9 cellular contexts compared by ENCODE assay signal in genomic region chr2:206766057-206766930, GRCh38. TPM values are rescaled to one million over a fixed set of nuclear protein-coding genes. Genes with fewer than 3 reads are reported as not detected.
DNase-seq lines count a peak whose midpoint lies in the region; TF ChIP-seq lines count a peak whose summit lies in the region.
"Had no signal": no experiment of that assay in that cellular context is flagged by ENCODE, and none has a peak within 500 bp of the region (broad histone marks: within the 10 kb centered on the region; RNA-seq: fewer than 3 reads in every experiment).

No MANE protein-coding gene starts in this region.

- no peaks in the 10 kb centered on the region for H3F3A ChIP-seq in SU-DHL-6 (ENCODE audit: insufficient read depth)

- peak overlapping the region; percentile 83 for H3K9ac ChIP-seq in SU-DHL-6 (ENCODE audit: low read length)

- H3K36me3 ChIP-seq in SU-DHL-6 (ENCODE audit: low read length), result peaks cover 11% of the 10 kb centered on the region; the same call in 1 of the 2 replicates

- H3K9me3 ChIP-seq in SU-DHL-6 (ENCODE audit: insufficient read depth, low read length), result no peaks in the 10 kb centered on the region

- H2AFZ ChIP-seq in SU-DHL-6 (ENCODE audit: low read depth, low read length, severe bottlenecking), result peak overlapping the region; percentile 89

- no peak for DNase-seq in GM12865 (ENCODE audit: low read depth)
- DNase-seq in fibroblast of the aortic adventitia (ENCODE audit: low read depth), result no peak
- no peak for DNase-seq in retinal pigment epithelial cell (ENCODE audit: low read depth)
- no peak for DNase-seq in NCI-H82 treated with DMSO at 0.1 percent for 48 hours (lab: John Stamatoyannopoulos, UW; ENCODE audit: unreplicated experiment)
- no peak for DNase-seq in NK-92 treated with Interleukin-12 subunit alpha and Interleukin-12 subunit beta, amount 100 ng/mL, for 24 hours (lab: John Stamatoyannopoulos, UW)
- no peak for DNase-seq in SKM-1 treated with dmso at 0.1 percent for 144 hours (lab: John Stamatoyannopoulos, UW; ENCODE audit: unreplicated experiment)
- DNase-seq in kidney tubule cell (ENCODE audit: low spot score), result no peak

- H3K4me2 ChIP-seq in SU-DHL-6 (ENCODE audit: low read depth, low read length, poor library complexity, severe bottlenecking), result peak overlapping the region; percentile 93

- no peaks in the 10 kb centered on the region for H3K9me2 ChIP-seq in SU-DHL-6 (replicated peaks; ENCODE audit: insufficient read depth, low read length)

- peaks cover 34% of the 10 kb centered on the region for H3K79me2 ChIP-seq in SU-DHL-6 (ENCODE audit: insufficient read depth, low read length)

- no peak overlapping the region for H3K27ac ChIP-seq in SU-DHL-6 (ENCODE audit: low read depth, low read length)

- no peaks in the 10 kb centered on the region for H3K27me3 ChIP-seq in SU-DHL-6 (ENCODE audit: low read length)

- no peak for TF ChIP-seq CTCF in GM12865 (IDR thresholded peaks at IDR 0.05; ENCODE audit: insufficient read depth, low read depth, low read length, missing control alignments)
- no peak for TF ChIP-seq CTCF in SU-DHL-6 (IDR thresholded peaks at IDR 0.05; ENCODE audit: insufficient read depth, low read length, poor library complexity, severe bottlenecking)
- TF ChIP-seq CTCF in fibroblast of the aortic adventitia (IDR thresholded peaks at IDR 0.05; ENCODE audit: insufficient read depth, low read length), result no peak
- no peak for TF ChIP-seq CTCF in retinal pigment epithelial cell (conservative IDR thresholded peaks at IDR 0.05; ENCODE audit: low read depth, low read length)

- no peaks in the 10 kb centered on the region for H4K20me1 ChIP-seq in SU-DHL-6 (ENCODE audit: low read depth, low read length)

- H3K4me3 ChIP-seq in GM12865 (ENCODE audit: low read depth, low read length) (peak overlapping the region; percentile 69), SU-DHL-6 (ENCODE audit: insufficient read depth, low read length, poor library complexity, severe bottlenecking) (peak overlapping the region; percentile 90), fibroblast of the aortic adventitia (ENCODE audit: low read depth, low read length) (peak overlapping the region; percentile 93), retinal pigment epithelial cell (ENCODE audit: low read length) (peak overlapping the region; percentile 96)

RNA-seq across cellular contexts. Expression of gene FASTKD2, which starts 0.9 kb away (rescaled TPM):
- 36.4 and 56.1 TPM in 2 replicates for total RNA-seq in fibroblast of the aortic adventitia (ENCODE audit: low replicate concordance)

RNA-seq across cellular contexts. Expression of gene MDH1B, which starts 1.2 kb away (rescaled TPM):
- 0.81 and 15.1 TPM in 2 replicates for total RNA-seq in fibroblast of the aortic adventitia (ENCODE audit: low replicate concordance)

RNA-seq across cellular contexts. Expression of gene DYTN, which starts 48.1 kb away (rescaled TPM):
- total RNA-seq in fibroblast of the aortic adventitia (ENCODE audit: low replicate concordance), result not detected in 2 replicates
- total RNA-seq: renal cortical epithelial cell had no signal
